ENCODE assay signal across 10 cellular contexts in genomic region chr11:9756878-9757277, GRCh38.
DNase-seq lines count a peak whose midpoint lies in the region; ATAC-seq and TF ChIP-seq lines count a peak whose summit lies in the region.
"Had no signal": no experiment of that assay in that cellular context is flagged by ENCODE, and none has a peak within 500 bp of the region (broad histone marks: within the 10 kb centered on the region; RNA-seq: fewer than 3 reads in every experiment).

No MANE protein-coding gene starts in this region.

- peaks cover 18% of the 10 kb centered on the region for H3F3A ChIP-seq in OCI-LY1 (ENCODE audit: insufficient read depth, low read length)

- intact Hi-C loops in esophagus muscularis mucosa (cut with DNase I): loop anchor here (5.0 to 10.0 kb wide), 4 partner anchors 100 to 550 kb away; partner anchors contain the start of gene ADM

- WGBS in esophagus muscularis mucosa: 96% methylated on average over 6 of the region's 6 CpGs

- H3K4me3 Mint-ChIP-seq in endothelial cell (ENCODE audit: unreplicated experiment) (peak overlapping the region; percentile 82), T-cell (peak overlapping the region in 1 of 3 donors; percentile 84)
- peak overlapping the region; percentile 18 for H3K4me3 Mint-ChIP-seq in stimulated activated memory B cell treated with anti-CD40 and anti-IgM and Interleukin-4, amounts not matched to agents 10 μg/mL and 1 μg/mL and 100 μg/mL, for 72 hours

- H3K27me3 Mint-ChIP-seq in endothelial cell (ENCODE audit: unreplicated experiment): peaks cover 16% of the 10 kb centered on the region
- no peaks in the 10 kb centered on the region for H3K27me3 Mint-ChIP-seq in stimulated activated memory B cell treated with anti-CD40 and anti-IgM and Interleukin-4, amounts not matched to agents 10 μg/mL and 1 μg/mL and 100 μg/mL, for 72 hours
- H3K27me3 Mint-ChIP-seq in T-cell: no peaks in the 10 kb centered on the region

- CTCF ChIA-PET in T-cell (lab: Charles Lee): no interaction called here

- no peaks in the 10 kb centered on the region for H3K9me3 Mint-ChIP-seq in endothelial cell (ENCODE audit: unreplicated experiment)
- no peaks in the 10 kb centered on the region for H3K9me3 Mint-ChIP-seq in stimulated activated memory B cell treated with anti-CD40 and anti-IgM and Interleukin-4, amounts not matched to agents 10 μg/mL and 1 μg/mL and 100 μg/mL, for 72 hours
- no peaks in the 10 kb centered on the region for H3K9me3 Mint-ChIP-seq in T-cell

- no peak overlapping the region for H2AFZ ChIP-seq in OCI-LY1 (ENCODE audit: low read length)

- no peaks in the 10 kb centered on the region for H3K36me3 ChIP-seq in H7 (replicated peaks; ENCODE audit: control insufficient read depth, insufficient read depth, low read length)
- H3K36me3 ChIP-seq in OCI-LY1 (ENCODE audit: insufficient read depth, low read length): peaks cover 7% of the 10 kb centered on the region
- peaks cover 0 to 5% (median 4%) of the 10 kb centered on the region in 4 donors for H3K36me3 ChIP-seq in esophagus muscularis mucosa
- H3K36me3 ChIP-seq: BE2C had no signal

- peaks cover 38% of the 10 kb centered on the region for H3K4me1 Mint-ChIP-seq in endothelial cell (ENCODE audit: unreplicated experiment)
- H3K4me1 Mint-ChIP-seq in stimulated activated memory B cell treated with anti-CD40 and anti-IgM and Interleukin-4, amounts not matched to agents 10 μg/mL and 1 μg/mL and 100 μg/mL, for 72 hours: peaks cover 83% of the 10 kb centered on the region
- H3K4me1 Mint-ChIP-seq in T-cell: peaks cover 19 to 40% (median 25%) of the 10 kb centered on the region in 3 donors

- peak overlapping the region; percentile 98; the same call in 1 of the 2 replicates for H3K4me2 ChIP-seq in OCI-LY1 (ENCODE audit: low read length)

- H3K9me3 ChIP-seq in OCI-LY1 (ENCODE audit: low read length): no peaks in the 10 kb centered on the region
- no peaks in the 10 kb centered on the region for H3K9me3 ChIP-seq in esophagus muscularis mucosa
- H3K9me3 ChIP-seq: BE2C had no signal

- no peak for TF ChIP-seq EP300 in esophagus muscularis mucosa (IDR thresholded peaks at IDR 0.05)

- no peak for TF ChIP-seq POLR2A in esophagus muscularis mucosa (IDR thresholded peaks at IDR 0.05; ENCODE audit: low read depth)

- TF ChIP-seq CTCF in OCI-LY1 (IDR thresholded peaks at IDR 0.05; ENCODE audit: low read length) (no peak), endothelial cell (IDR thresholded peaks at IDR 0.05; ENCODE audit: unreplicated experiment) (no peak), esophagus muscularis mucosa (IDR thresholded peaks at IDR 0.05) (no peak)

- H3K9ac ChIP-seq in OCI-LY1 (ENCODE audit: low read length): peak overlapping the region; percentile 92; the same call in 1 of the 2 replicates

- DNase-seq in H7: peak; percentile 16
- DNase-seq in endothelial cell (ENCODE audit: low spot score): no peak
- no peak for DNase-seq in T-cell
- DNase-seq in esophagus muscularis mucosa (ENCODE audit: extremely low spot score): no peak
- DNase-seq: BE2C, dorsolateral prefrontal cortex, NCI-H2107 had no signal

- H3K27ac Mint-ChIP-seq in endothelial cell (ENCODE audit: unreplicated experiment) (peak overlapping the region; percentile 67), T-cell (peak overlapping the region in 1 of 2 donors; percentile 44)
- H3K27ac Mint-ChIP-seq in stimulated activated memory B cell treated with anti-CD40 and anti-IgM and Interleukin-4, amounts not matched to agents 10 μg/mL and 1 μg/mL and 100 μg/mL, for 72 hours: peak overlapping the region; percentile 96

- H3K4me1 ChIP-seq in OCI-LY1 (ENCODE audit: insufficient read depth, low read length, severe bottlenecking) (peaks cover 84% of the 10 kb centered on the region), esophagus muscularis mucosa (peaks cover 40 to 66% (median 52%) of the 10 kb centered on the region in 4 donors)

- peak overlapping the region; percentile 90 for H3K27ac ChIP-seq in OCI-LY1 (ENCODE audit: low read depth, low read length, poor library complexity, severe bottlenecking)
- H3K27ac ChIP-seq in esophagus muscularis mucosa (replicated peaks in 1 of 4): peak overlapping the region in 2 of 4 donors; percentile 7 to 31

- no peaks in the 10 kb centered on the region for H3K79me2 ChIP-seq in OCI-LY1 (ENCODE audit: insufficient read depth, low read length)

- H3K27me3 ChIP-seq in H7 (ENCODE audit: control insufficient read depth, insufficient read depth, low read length): no peaks in the 10 kb centered on the region
- no peaks in the 10 kb centered on the region for H3K27me3 ChIP-seq in OCI-LY1 (ENCODE audit: insufficient read depth, low read length)
- H3K27me3 ChIP-seq in esophagus muscularis mucosa: no peaks in the 10 kb centered on the region
- H3K27me3 ChIP-seq: BE2C, dorsolateral prefrontal cortex had no signal

- H3K36me3 Mint-ChIP-seq in endothelial cell (ENCODE audit: low read depth, unreplicated experiment) (peaks cover 6% of the 10 kb centered on the region), T-cell (no peaks in the 10 kb centered on the region)
- peaks cover 13% of the 10 kb centered on the region for H3K36me3 Mint-ChIP-seq in stimulated activated memory B cell treated with anti-CD40 and anti-IgM and Interleukin-4, amounts not matched to agents 10 μg/mL and 1 μg/mL and 100 μg/mL, for 72 hours

- ATAC-seq in stimulated activated memory B cell treated with anti-CD40 and anti-IgM and Interleukin-4, amounts not matched to agents 10 μg/mL and 1 μg/mL and 100 μg/mL, for 72 hours: no peak
- ATAC-seq in GM21526 (IDR thresholded peaks at IDR 0.05; ENCODE audit: low FRiP score, unreplicated experiment) (no peak), T-cell (replicated peaks in 1 of 4) (no peak)

- H3K9me2 ChIP-seq in OCI-LY1 (ENCODE audit: low read depth, low read length): no peaks in the 10 kb centered on the region

- H3K4me3 ChIP-seq in H7 (ENCODE audit: insufficient read depth, low read depth, low read length) (no peak overlapping the region), OCI-LY1 (ENCODE audit: low read depth, low read length, poor library complexity, severe bottlenecking) (no peak overlapping the region), esophagus muscularis mucosa (no peak overlapping the region)

- POLR2A ChIA-PET in T-cell (lab: Charles Lee): no interaction called here

- no peaks in the 10 kb centered on the region for H4K20me1 ChIP-seq in OCI-LY1 (ENCODE audit: insufficient read depth, low read length)
